ENCODE assay signal across 15 cellular contexts in genomic region chr20:31681128-31681727, GRCh38. TPM values are rescaled to one million over a fixed set of nuclear protein-coding genes. Genes with fewer than 3 reads are reported as not detected.
DNase-seq lines count a peak whose midpoint lies in the region; ATAC-seq and TF ChIP-seq lines count a peak whose summit lies in the region.
"Had no signal": no experiment of that assay in that cellular context is flagged by ENCODE, and none has a peak within 500 bp of the region (broad histone marks: within the 10 kb centered on the region; RNA-seq: fewer than 3 reads in every experiment).

No MANE protein-coding gene starts in this region.

- no peak overlapping the region for H2AFZ ChIP-seq in ACC112 (ENCODE audit: low read length, unreplicated experiment)

- peaks cover 93 to 97% (median 95%) of the 10 kb centered on the region in 3 donors for H3K4me1 Mint-ChIP-seq in CD8-positive, alpha-beta memory T cell
- peaks cover 97 to 99% of the 10 kb centered on the region in 2 donors for H3K4me1 Mint-ChIP-seq in natural killer cell

- H3K4me3 Mint-ChIP-seq in CD8-positive, alpha-beta memory T cell = peak overlapping the region in 3 of 7 donors; percentile 0 to 52 (median 49)
- H3K4me3 Mint-ChIP-seq in natural killer cell = peak overlapping the region; percentile 95
- H3K4me3 Mint-ChIP-seq: activated B cell treated with CpG ODN at 0.5 μM for 24 hours had no signal

- H3K4me1 ChIP-seq in ACC112 (ENCODE audit: control insufficient read depth, insufficient read depth, low read length, unreplicated experiment) = peaks cover 49% of the 10 kb centered on the region
- H3K4me1 ChIP-seq in CD8-positive, alpha-beta memory T cell (ENCODE audit: insufficient read depth, low read length) = peaks cover 90% of the 10 kb centered on the region

- no peak for ATAC-seq in activated naive CD4-positive, alpha-beta T cell treated with anti-CD3 and anti-CD28 coated beads, Interleukin-2, amount 50 U/mL, for 72 hours
- ATAC-seq in natural killer cell = no peak
- ATAC-seq in GM21360 (IDR thresholded peaks at IDR 0.05; ENCODE audit: unreplicated experiment) = no peak
- ATAC-seq: foreskin keratinocyte had no signal

- CTCF ChIA-PET in CD8-positive, alpha-beta memory T cell (lab: Charles Lee) = interaction anchor here (4.5 kb wide), 1 partner anchor 42 kb away, joined by 29 read pairs; the partner anchor contains the start of gene BCL2L1

- DNase-seq in CD8-positive, alpha-beta memory T cell = no peak
- no peak for DNase-seq in activated naive CD4-positive, alpha-beta T cell treated with anti-CD3 and anti-CD28 coated beads, Interleukin-2, amount 50 U/mL, for 72 hours (ENCODE audit: low spot score in 2 of 2)
- DNase-seq in natural killer cell (no peak), hepatic stellate cell (ENCODE audit: low spot score) (no peak), SIG-M5 treated with dmso at 0.1 percent for 504 hours (lab: John Stamatoyannopoulos, UW; ENCODE audit: unreplicated experiment) (no peak)
- DNase-seq in stimulated activated CD4-positive, alpha-beta T cell treated with anti-CD3 and anti-CD28 coated beads, Interleukin-4, amount 100 ng/mL, for 1 hour = no peak
- DNase-seq: activated B cell treated with CpG ODN at 0.5 μM for 24 hours; foreskin keratinocyte; NCI-H1092; NCI-H510A; RPMI8226; stimulated activated CD4-positive, alpha-beta T cell treated with anti-CD3 and anti-CD28 coated beads, Interleukin-15, amount 100 ng/mL, for 24 hours had no signal

- no peaks in the 10 kb centered on the region for H3K27me3 Mint-ChIP-seq in CD8-positive, alpha-beta memory T cell
- no peaks in the 10 kb centered on the region for H3K27me3 Mint-ChIP-seq in natural killer cell (ENCODE audit: low read depth in 2 of 2)
- H3K27me3 Mint-ChIP-seq: activated B cell treated with CpG ODN at 0.5 μM for 24 hours had no signal

- peaks cover 22% of the 10 kb centered on the region; the same call in 1 of the 2 replicates for H3K36me3 ChIP-seq in ACC112 (ENCODE audit: insufficient read depth, low read length)
- no peaks in the 10 kb centered on the region for H3K36me3 ChIP-seq in CD8-positive, alpha-beta memory T cell (ENCODE audit: insufficient read depth, low read length)

- no peak overlapping the region for H3K4me3 ChIP-seq in ACC112 (ENCODE audit: low read depth, low read length)
- H3K4me3 ChIP-seq in CD8-positive, alpha-beta memory T cell (ENCODE audit: low read length) = no peak overlapping the region

- H3K27ac Mint-ChIP-seq in CD8-positive, alpha-beta memory T cell = peak overlapping the region; percentile 72 to 96 (median 90)
- H3K27ac Mint-ChIP-seq in activated naive CD4-positive, alpha-beta T cell treated with anti-CD3 and anti-CD28 coated beads, Interleukin-2, amount 50 U/mL, for 72 hours = peak overlapping the region; percentile 75 to 99
- peak overlapping the region; percentile 89 to 100 for H3K27ac Mint-ChIP-seq in natural killer cell
- H3K27ac Mint-ChIP-seq: activated B cell treated with CpG ODN at 0.5 μM for 24 hours had no signal

- H3K9me3 Mint-ChIP-seq in CD8-positive, alpha-beta memory T cell = no peaks in the 10 kb centered on the region
- H3K9me3 Mint-ChIP-seq in activated naive CD4-positive, alpha-beta T cell treated with anti-CD3 and anti-CD28 coated beads, Interleukin-2, amount 50 U/mL, for 72 hours = no peaks in the 10 kb centered on the region
- H3K9me3 Mint-ChIP-seq in natural killer cell = no peaks in the 10 kb centered on the region
- H3K9me3 Mint-ChIP-seq: activated B cell treated with CpG ODN at 0.5 μM for 24 hours had no signal

- H3K79me2 ChIP-seq in ACC112 (ENCODE audit: control insufficient read depth, insufficient read depth, low read length, unreplicated experiment) = peaks cover 85% of the 10 kb centered on the region

- H3K36me3 Mint-ChIP-seq in CD8-positive, alpha-beta memory T cell = peaks cover 15 to 59% (median 17%) of the 10 kb centered on the region in 3 donors
- peaks cover 38 to 49% of the 10 kb centered on the region in 2 donors for H3K36me3 Mint-ChIP-seq in activated naive CD4-positive, alpha-beta T cell treated with anti-CD3 and anti-CD28 coated beads, Interleukin-2, amount 50 U/mL, for 72 hours
- peaks cover 13% of the 10 kb centered on the region for H3K36me3 Mint-ChIP-seq in natural killer cell

- intact Hi-C loops in natural killer cell (cut with micrococcal nuclease) = no loop called here

- POLR2A ChIA-PET in CD8-positive, alpha-beta memory T cell (lab: Charles Lee) = no interaction called here

- H3K27ac ChIP-seq in ACC112 (ENCODE audit: low read depth, low read length) = peak overlapping the region; percentile 21
- peak overlapping the region; percentile 16 for H3K27ac ChIP-seq in CD8-positive, alpha-beta memory T cell (ENCODE audit: low read depth, low read length)
- H3K27ac ChIP-seq: foreskin keratinocyte had no signal

- H3K9me3 ChIP-seq in CD8-positive, alpha-beta memory T cell (ENCODE audit: low read length) = no peaks in the 10 kb centered on the region

- no peaks in the 10 kb centered on the region for H3K27me3 ChIP-seq in ACC112 (ENCODE audit: insufficient read depth, low read length)
- no peaks in the 10 kb centered on the region for H3K27me3 ChIP-seq in CD8-positive, alpha-beta memory T cell (ENCODE audit: insufficient read depth, low read length, poor library complexity, severe bottlenecking)
- H3K27me3 ChIP-seq: foreskin keratinocyte had no signal

- TF ChIP-seq CTCF in natural killer cell (IDR thresholded peaks at IDR 0.05) = no peak

RNA-seq across cellular contexts. Expression of gene BCL2L1, which starts 41.4 kb away (rescaled TPM):
- total RNA-seq in CD8-positive, alpha-beta memory T cell = 100 to 1,000 TPM; 328 TPM
- 32.1 TPM for polyA plus RNA-seq in CD8-positive, alpha-beta memory T cell
- 100 to 1,000 TPM in 1 of 2 donors, 10 to 100 TPM in 1; 86.6 to 143 TPM for total RNA-seq in activated naive CD4-positive, alpha-beta T cell treated with anti-CD3 and anti-CD28 coated beads, Interleukin-2, amount 50 U/mL, for 72 hours
- 10 to 100 TPM; 67.4 to 92.6 (median 78.6) TPM for total RNA-seq in natural killer cell

RNA-seq across cellular contexts. Expression of gene COX4I2, which starts 43.5 kb away (rescaled TPM):
- total RNA-seq in CD8-positive, alpha-beta memory T cell = not detected
- not detected for polyA plus RNA-seq in CD8-positive, alpha-beta memory T cell
- not detected for total RNA-seq in activated naive CD4-positive, alpha-beta T cell treated with anti-CD3 and anti-CD28 coated beads, Interleukin-2, amount 50 U/mL, for 72 hours
- total RNA-seq in natural killer cell = not detected
- total RNA-seq: activated B cell treated with CpG ODN at 0.5 μM for 24 hours, dermis microvascular lymphatic vessel endothelial cell, foreskin keratinocyte had no signal
- polyA plus RNA-seq: foreskin keratinocyte had no signal

RNA-seq across cellular contexts. Expression of gene TPX2, which starts 57.9 kb away (rescaled TPM):
- total RNA-seq in CD8-positive, alpha-beta memory T cell = 10 to 100 TPM; 60.3 to 62.7 TPM
- 1.1 TPM for polyA plus RNA-seq in CD8-positive, alpha-beta memory T cell
- 100 to 1,000 TPM; 123 to 215 TPM for total RNA-seq in activated naive CD4-positive, alpha-beta T cell treated with anti-CD3 and anti-CD28 coated beads, Interleukin-2, amount 50 U/mL, for 72 hours
- total RNA-seq in natural killer cell = 1 to 10 TPM; 2.2 to 4.2 (median 2.2) TPM

Comparison
In these comparisons a context has a peak if more than half of its experiments do, and no peak if none do; other contexts are left out.
1. RNA of gene TPX2, which starts 57.9 kb away (total RNA-seq): 123 to 215 TPM in activated naive CD4-positive, alpha-beta T cell treated with anti-CD3 and anti-CD28 coated beads, Interleukin-2, amount 50 U/mL, for 72 hours and 60.3 to 62.7 TPM in CD8-positive, alpha-beta memory T cell; 2.2 to 4.2 TPM in natural killer cell; every median in the first group is over 10 times any median in the second.
2. Peak in every context shown above with its lines, with median percentiles within 50 percentile points of each other: H3K27ac Mint-ChIP-seq.